Comparison of ENCODE assay signal across 9 cellular contexts in the genomic region with DNA sequence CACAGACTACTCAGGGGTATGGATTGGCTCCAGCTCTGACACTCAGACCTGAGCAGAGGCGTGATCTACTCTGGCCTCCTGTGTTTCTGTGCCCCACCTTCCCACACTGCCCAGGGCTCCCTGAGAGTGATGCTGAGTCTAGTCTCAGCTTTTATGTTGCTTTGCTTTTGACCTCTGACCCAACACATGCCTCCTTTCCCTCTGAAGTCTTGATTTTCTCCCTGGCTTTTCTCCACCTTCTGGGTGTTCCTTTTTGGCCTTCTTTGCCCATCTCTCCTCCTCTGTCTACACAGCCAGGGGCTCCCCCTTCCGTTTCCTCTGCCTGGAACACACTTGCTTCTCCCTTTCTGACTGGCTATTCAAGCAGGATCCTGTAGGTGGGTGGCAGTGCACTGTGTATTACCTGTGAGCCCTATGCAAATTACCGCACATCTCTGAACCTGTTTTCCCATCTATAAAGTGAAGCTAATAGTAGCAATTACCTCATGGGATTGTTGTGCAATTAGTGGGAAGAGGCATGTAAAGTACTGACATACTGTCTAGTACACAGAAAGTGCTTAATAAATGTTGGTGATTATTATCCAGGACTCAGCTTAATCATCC. TPM values are rescaled to one million over a fixed set of nuclear protein-coding genes. Genes with fewer than 3 reads are reported as not detected.
DNase-seq lines count a peak whose midpoint lies in the region; FAIRE-seq and TF ChIP-seq lines count a peak whose summit lies in the region.
"Had no signal": no experiment of that assay in that cellular context is flagged by ENCODE, and none has a peak within 500 bp of the region (broad histone marks: within the 10 kb centered on the region; RNA-seq: fewer than 3 reads in every experiment).

No MANE protein-coding gene starts in this region.

- CTCF ChIA-PET in PC-9 (lab: Charles Lee) = interaction anchor here (1.0 to 2.2 kb wide), 5 partner anchors 17 to 33 kb away, joined by 3 to 31 read pairs (median 8); no protein-coding TSS in a partner anchor

- TF ChIP-seq POLR2A in GM12892 (IDR thresholded peaks at IDR 0.05; ENCODE audit: low read depth, low read length) = no peak

- peak; percentile 61 for FAIRE-seq in GM12892 (lab: Jason Lieb, UNC)

- H3K27me3 ChIP-seq in PC-9 (ENCODE audit: insufficient read depth, low read depth) (no peaks in the 10 kb centered on the region), skeletal muscle satellite cell (ENCODE audit: control insufficient read depth, insufficient read depth, low read length) (no peaks in the 10 kb centered on the region)

- no peaks in the 10 kb centered on the region for H3K79me2 ChIP-seq in PC-9 (ENCODE audit: low read depth)

- POLR2A ChIA-PET in PC-9 (lab: Charles Lee; ENCODE audit: unreplicated experiment) = interaction anchor here (0.6 kb wide), 2 partner anchors 20 to 39 kb away, joined by 3 to 4 read pairs; no protein-coding TSS in a partner anchor

- H3K27ac ChIP-seq in PC-9 (peak overlapping the region; percentile 13; the same call in 1 of the 2 replicates), epithelial cell of prostate (peak overlapping the region; percentile 64)

- H3K36me3 ChIP-seq in PC-9 (ENCODE audit: low read depth) = no peaks in the 10 kb centered on the region
- H3K36me3 ChIP-seq in skeletal muscle satellite cell (ENCODE audit: insufficient read depth, low read length) = no peaks in the 10 kb centered on the region

- H2AFZ ChIP-seq in PC-9 = no peak overlapping the region

- DNase-seq in GM12892 (ENCODE audit: insufficient read length) (no peak), PC-9 (peak in 1 of 2 experiments; percentile 52), epithelial cell of prostate (ENCODE audit: low read depth, low spot score) (no peak), NOMO-1 (lab: John Stamatoyannopoulos, UW; ENCODE audit: unreplicated experiment in 2 of 2) (no peak), NCI-H1092 treated with DMSO at 0.1 percent for 48 hours (lab: John Stamatoyannopoulos, UW) (no peak), GM03348 (ENCODE audit: low spot score) (no peak), epidermal melanocyte (ENCODE audit: insufficient read length, low spot score) (no peak)

- BruUV-seq in PC-9 (replicated peaks; lab: Mats Ljungman, UMichigan) = no TSS peak

- TF ChIP-seq CTCF in PC-9 (conservative IDR thresholded peaks at IDR 0.05) = no peak

- no peak overlapping the region for H3K4me3 ChIP-seq in PC-9
- H3K4me3 ChIP-seq in skeletal muscle satellite cell (ENCODE audit: low read length) = no peak overlapping the region
- H3K4me3 ChIP-seq: mucosa of descending colon had no signal

- H3F3A ChIP-seq in PC-9 (ENCODE audit: insufficient read depth, low read depth) = peaks cover 24% of the 10 kb centered on the region

- peak overlapping the region; percentile 82 for H3K9ac ChIP-seq in skeletal muscle satellite cell (ENCODE audit: low read depth, low read length)

- no peaks in the 10 kb centered on the region for H4K20me1 ChIP-seq in PC-9 (ENCODE audit: insufficient read depth)

- H3K4me2 ChIP-seq in PC-9 (peak overlapping the region; percentile 39), skeletal muscle satellite cell (ENCODE audit: low read length) (no peak overlapping the region)

- H3K4me1 ChIP-seq in PC-9 (replicated peaks; ENCODE audit: insufficient read depth) = peaks cover 44% of the 10 kb centered on the region
- peaks cover 15% of the 10 kb centered on the region for H3K4me1 ChIP-seq in skeletal muscle satellite cell (ENCODE audit: control insufficient read depth, insufficient read depth, low read length)

- H3K9me2 ChIP-seq in PC-9 (ENCODE audit: insufficient read depth) = no peaks in the 10 kb centered on the region

- intact Hi-C loops in PC-9 (cut with micrococcal nuclease; ENCODE audit: unreplicated experiment) = loop anchor here (1.0 to 10.0 kb wide), 2 partner anchors 34 to 219 kb away; no protein-coding TSS in a partner anchor

- no peaks in the 10 kb centered on the region for H3K9me3 ChIP-seq in PC-9 (ENCODE audit: insufficient read depth, low read depth)
- H3K9me3 ChIP-seq in skeletal muscle satellite cell (replicated peaks; ENCODE audit: low read length) = no peaks in the 10 kb centered on the region
- H3K9me3 ChIP-seq: mucosa of descending colon had no signal

RNA-seq across cellular contexts. Expression of gene MEX3A, which starts 13.7 kb away (rescaled TPM):
- 2.3 TPM for polyA plus RNA-seq in GM12892 (2012; ENCODE audit: missing spikeins)
- total RNA-seq in PC-9 (2021) = 6.6 and 7.2 TPM in 2 replicates
- total RNA-seq in skeletal muscle satellite cell (2012; rRNA removed) = 0.51 and 3.5 TPM in 2 replicates

RNA-seq across cellular contexts. Expression of gene LMNA, which starts 18.5 kb away (rescaled TPM):
- 109 TPM for polyA plus RNA-seq in GM12892 (2012; ENCODE audit: missing spikeins)
- 569 and 580 TPM in 2 replicates for total RNA-seq in PC-9 (2021)
- total RNA-seq in skeletal muscle satellite cell (2012; rRNA removed) = 967 and 1,030 TPM in 2 replicates

RNA-seq across cellular contexts. Expression of gene RAB25, which starts 35.0 kb away (rescaled TPM):
- polyA plus RNA-seq in GM12892 (2012; ENCODE audit: missing spikeins) = not detected
- total RNA-seq in PC-9 (2021) = 129 and 194 TPM in 2 replicates
- not detected in 2 replicates for total RNA-seq in skeletal muscle satellite cell (2012; rRNA removed)

RNA-seq across cellular contexts. Expression of gene LAMTOR2, which starts 41.4 kb away (rescaled TPM):
- 69.0 TPM for polyA plus RNA-seq in GM12892 (2012; ENCODE audit: missing spikeins)
- total RNA-seq in PC-9 (2021) = 76.8 and 117 TPM in 2 replicates
- total RNA-seq in skeletal muscle satellite cell (2012; rRNA removed) = 36.8 and 37.6 TPM in 2 replicates

RNA-seq across cellular contexts. Expression of gene UBQLN4, which starts 42.4 kb away (rescaled TPM):
- 17.7 TPM for polyA plus RNA-seq in GM12892 (2012; ENCODE audit: missing spikeins)
- total RNA-seq in PC-9 (2021) = 47.4 and 58.4 TPM in 2 replicates
- total RNA-seq in skeletal muscle satellite cell (2012; rRNA removed) = 17.0 and 18.8 TPM in 2 replicates
